Comparison of ENCODE assay signal across 35 cellular contexts in genomic region chr2:184419744-184420143, GRCh38.
"Had no signal": no experiment of that assay in that cellular context is flagged by ENCODE, and none has a peak within 500 bp of the region (broad histone marks: within the 10 kb centered on the region; RNA-seq: fewer than 3 reads in every experiment).

No MANE protein-coding gene starts in this region.

- H3K4me3 ChIP-seq: esophagus squamous epithelium, heart right ventricle, left lung, lower lobe of right lung, mucosa of descending colon, pancreas, prostate gland, smooth muscle cell, upper lobe of left lung, vagina had no signal

- H3K27ac Mint-ChIP-seq: activated naive CD8-positive, alpha-beta T cell; nephron; stimulated activated memory B cell treated with anti-CD40 and anti-IgM and Interleukin-4, amounts not matched to agents 10 μg/mL and 1 μg/mL and 100 μg/mL, for 72 hours; stimulated activated naive CD8-positive, alpha-beta T cell treated with anti-CD3 and anti-CD28 coated beads, Interleukin-15, amount 100 ng/mL, for 72 hours; T-helper 2 cell treated with Interferon-gamma antibody and Interleukin-4, amounts not matched to agents 5 μg/mL and 100 μg/mL, for 36 hours had no signal

- H3K9me3 ChIP-seq: esophagus squamous epithelium, left lung, lower lobe of right lung, mucosa of descending colon, pancreas, prostate gland, upper lobe of left lung, vagina had no signal

- H3K36me3 ChIP-seq: esophagus squamous epithelium, heart right ventricle, left lung, lower lobe of right lung, pancreas, prostate gland, upper lobe of left lung, vagina had no signal

- FAIRE-seq: bronchial epithelial cell, colon, islet of Langerhans, pancreas had no signal

- H3K4me3 Mint-ChIP-seq: activated naive CD8-positive, alpha-beta T cell; central memory CD8-positive, alpha-beta T cell; nephron; stimulated activated memory B cell treated with anti-CD40 and anti-IgM and Interleukin-4, amounts not matched to agents 10 μg/mL and 1 μg/mL and 100 μg/mL, for 72 hours; stimulated activated naive CD8-positive, alpha-beta T cell treated with anti-CD3 and anti-CD28 coated beads, Interleukin-15, amount 100 ng/mL, for 72 hours; T-helper 2 cell treated with Interferon-gamma antibody and Interleukin-4, amounts not matched to agents 5 μg/mL and 100 μg/mL, for 36 hours had no signal

- DNase-seq: activated CD4-positive, alpha-beta T cell treated with anti-CD3 and anti-CD28 coated beads for 4 hours; activated CD4-positive, alpha-beta T cell treated with anti-CD3 and anti-CD28 coated beads, Interleukin-2, amount 50 U/mL, for 4 hours; activated CD8-positive, alpha-beta memory T cell treated with anti-CD3 and anti-CD28 coated beads for 24 hours; activated effector memory CD4-positive, alpha-beta T cell treated with Interleukin-2 at 50 U/mL for 16 hours; activated naive CD4-positive, alpha-beta T cell treated with Interleukin-2 at 50 U/mL for 16 hours; anterior cingulate cortex; dermis blood vessel endothelial cell; effector CD4-positive, alpha-beta T cell; esophagus squamous epithelium; foreskin melanocyte; heart right ventricle; left lung; lower lobe of right lung; mesenchymal stem cell; mucosa of descending colon; nucleus accumbens; pancreas; stimulated activated CD4-positive, alpha-beta T cell treated with anti-CD3 and anti-CD28 coated beads, Interleukin-1b, Interleukin-23, amount 100 ng/mL, for 48 hours; stimulated activated CD4-positive, alpha-beta T cell treated with anti-CD3 and anti-CD28 coated beads, Interleukin-4, amount 100 ng/mL, for 4 hours; stimulated activated CD8-positive, alpha-beta memory T cell treated with anti-CD3 and anti-CD28 coated beads, Interleukin-4, amount 100 ng/mL, for 48 hours; stimulated activated naive CD8-positive, alpha-beta T cell treated with anti-CD3 and anti-CD28 coated beads, Interleukin-15, amount 100 ng/mL, for 72 hours; substantia nigra; upper lobe of left lung had no signal

- H3K4me1 ChIP-seq: esophagus squamous epithelium, heart right ventricle, left lung, lower lobe of right lung, pancreas, prostate gland, upper lobe of left lung, vagina had no signal

- H3K36me3 Mint-ChIP-seq: activated naive CD8-positive, alpha-beta T cell; stimulated activated memory B cell treated with anti-CD40 and anti-IgM and Interleukin-4, amounts not matched to agents 10 μg/mL and 1 μg/mL and 100 μg/mL, for 72 hours had no signal

- H3K27me3 Mint-ChIP-seq: activated naive CD8-positive, alpha-beta T cell; central memory CD8-positive, alpha-beta T cell; stimulated activated memory B cell treated with anti-CD40 and anti-IgM and Interleukin-4, amounts not matched to agents 10 μg/mL and 1 μg/mL and 100 μg/mL, for 72 hours; stimulated activated naive CD8-positive, alpha-beta T cell treated with anti-CD3 and anti-CD28 coated beads, Interleukin-15, amount 100 ng/mL, for 72 hours had no signal

- H3K4me2 ChIP-seq: smooth muscle cell had no signal

- H3K27ac ChIP-seq: epithelial cell of prostate, esophagus squamous epithelium, heart right ventricle, left lung, lower lobe of right lung, pancreas, prostate gland, upper lobe of left lung, vagina had no signal

- H3K9me3 Mint-ChIP-seq: central memory CD8-positive, alpha-beta T cell; nephron; stimulated activated memory B cell treated with anti-CD40 and anti-IgM and Interleukin-4, amounts not matched to agents 10 μg/mL and 1 μg/mL and 100 μg/mL, for 72 hours; stimulated activated naive CD8-positive, alpha-beta T cell treated with anti-CD3 and anti-CD28 coated beads, Interleukin-15, amount 100 ng/mL, for 72 hours had no signal

- H3K27me3 ChIP-seq: esophagus squamous epithelium, heart right ventricle, left lung, pancreas, upper lobe of left lung, vagina had no signal

- H3K4me1 Mint-ChIP-seq: central memory CD8-positive, alpha-beta T cell; nephron; stimulated activated memory B cell treated with anti-CD40 and anti-IgM and Interleukin-4, amounts not matched to agents 10 μg/mL and 1 μg/mL and 100 μg/mL, for 72 hours; stimulated activated naive CD8-positive, alpha-beta T cell treated with anti-CD3 and anti-CD28 coated beads, Interleukin-15, amount 100 ng/mL, for 72 hours had no signal

- ATAC-seq: heart right ventricle; left lung; lower lobe of right lung; mucosa of descending colon; pancreas; stimulated activated memory B cell treated with anti-CD40 and anti-IgM and Interleukin-4, amounts not matched to agents 10 μg/mL and 1 μg/mL and 100 μg/mL, for 72 hours; stimulated activated naive CD8-positive, alpha-beta T cell treated with anti-CD3 and anti-CD28 coated beads, Interleukin-15, amount 100 ng/mL, for 72 hours had no signal
